ENCODE assay signal across 23 cellular contexts in genomic region chr6:34473967-34474366, GRCh38. TPM values are rescaled to one million over a fixed set of nuclear protein-coding genes. Genes with fewer than 3 reads are reported as not detected.
"Had no signal": no experiment of that assay in that cellular context is flagged by ENCODE, and none has a peak within 500 bp of the region (broad histone marks: within the 10 kb centered on the region; RNA-seq: fewer than 3 reads in every experiment).

No MANE protein-coding gene starts in this region.

- H3K36me3 ChIP-seq: MG63, SJCRH30 had no signal

- ATAC-seq: Panc1, PC-3, Right ventricle myocardium inferior, SK-N-SH treated with all-trans-retinoic acid at 6 μM for 48 hours had no signal

- H3K4me3 ChIP-seq: MG63, SJCRH30 had no signal

- H3K27me3 ChIP-seq: MG63, SJCRH30 had no signal

- H3K9me3 ChIP-seq: MG63 had no signal

- H3K27ac ChIP-seq: HL-60, SJCRH30 had no signal

- H3K4me1 ChIP-seq: SJCRH30 had no signal

- DNase-seq: KBM-7, MG63, NCI-H1092, NCI-H1105 treated with DMSO at 0.1 percent for 48 hours, NCI-H1417 treated with DMSO at 0.1 percent for 48 hours, NCI-H146, NCI-H1694 treated with DMSO at 0.1 percent for 48 hours, NCI-H1930, NCI-H2081, NCI-H2107, NCI-H2227 treated with DMSO at 0.1 percent for 48 hours, NCI-H524, NCI-H526 treated with DMSO at 0.1 percent for 48 hours, NCI-H774, PC-3, SHP77 treated with DMSO at 0.1 percent for 48 hours, SJCRH30, T-helper 1 cell had no signal

RNA-seq across cellular contexts. Expression of gene PACSIN1, which starts 8.1 kb away (rescaled TPM):
- total RNA-seq: RPMI7951, SJCRH30 had no signal
